ENCODE assay signal across 12 cellular contexts in the genomic region with DNA sequence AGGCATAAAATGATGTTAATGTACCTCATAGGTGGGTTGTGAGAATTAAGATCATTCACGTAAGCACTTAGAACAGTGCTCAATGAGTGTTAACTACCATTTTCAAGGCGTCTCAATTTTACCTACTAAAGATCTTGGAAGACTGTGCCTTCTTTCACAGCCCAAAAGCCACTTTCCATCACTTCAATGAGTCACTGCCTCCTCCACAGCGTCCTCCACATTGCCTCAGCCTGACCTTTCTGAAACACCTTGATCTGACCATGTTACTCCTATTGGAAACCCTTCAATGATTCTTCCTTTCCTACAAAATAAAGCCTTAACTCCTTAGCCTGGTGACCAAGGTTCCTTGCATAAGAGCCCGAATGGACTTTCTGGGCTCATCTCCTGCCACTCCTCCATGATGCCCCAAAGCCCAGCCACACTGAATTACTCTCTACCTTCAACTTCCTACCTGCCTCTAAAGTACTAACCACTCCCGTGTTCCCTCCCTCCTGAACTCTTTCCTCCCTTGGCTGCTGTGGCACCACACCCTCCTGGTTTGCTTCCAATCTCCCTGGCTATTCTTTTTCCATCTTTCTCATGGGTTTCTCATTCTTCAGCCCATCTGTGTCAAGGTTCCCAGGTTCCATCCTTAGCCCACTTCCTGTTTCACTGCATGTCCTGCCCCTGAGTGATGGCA.
"Had no signal": no experiment of that assay in that cellular context is flagged by ENCODE, and none has a peak within 500 bp of the region (broad histone marks: within the 10 kb centered on the region; RNA-seq: fewer than 3 reads in every experiment).

No MANE protein-coding gene starts in this region.

- H3K27me3 ChIP-seq: adrenal gland, right atrium auricular region had no signal

- H3K27me3 Mint-ChIP-seq: activated CD4-positive, alpha-beta memory T cell treated with anti-CD3 and anti-CD28 coated beads, Interleukin-2, amount 10 ng/mL, durations not matched to agents 7 days and 5 days had no signal

- H3K9me3 Mint-ChIP-seq: activated CD4-positive, alpha-beta memory T cell treated with anti-CD3 and anti-CD28 coated beads, Interleukin-2, amount 10 ng/mL, durations not matched to agents 7 days and 5 days had no signal

- H3K27ac ChIP-seq: adrenal gland, right atrium auricular region, skin epidermis had no signal

- H3K4me3 ChIP-seq: adrenal gland, right atrium auricular region, skin epidermis had no signal

- H3K4me3 Mint-ChIP-seq: activated CD4-positive, alpha-beta memory T cell treated with anti-CD3 and anti-CD28 coated beads, Interleukin-2, amount 10 ng/mL, durations not matched to agents 7 days and 5 days had no signal

- H3K36me3 ChIP-seq: right atrium auricular region had no signal

- H3K4me1 ChIP-seq: adrenal gland had no signal

- H3K9me3 ChIP-seq: adrenal gland, right atrium auricular region had no signal

- H3K27ac Mint-ChIP-seq: activated CD4-positive, alpha-beta memory T cell treated with anti-CD3 and anti-CD28 coated beads, Interleukin-2, amount 10 ng/mL, durations not matched to agents 7 days and 5 days had no signal

- DNase-seq: activated CD4-positive, alpha-beta memory T cell treated with anti-CD3 and anti-CD28 coated beads, Interleukin-2, amount 10 ng/mL, durations not matched to agents 7 days and 5 days; adrenal gland; caudate nucleus; cortex of kidney; effector memory CD4-positive, alpha-beta T cell; erythroblast; naive B cell; posterior cingulate gyrus; substantia nigra; trophoblast cell had no signal
